1 cellular context compared by ENCODE assay signal in the genomic region with DNA sequence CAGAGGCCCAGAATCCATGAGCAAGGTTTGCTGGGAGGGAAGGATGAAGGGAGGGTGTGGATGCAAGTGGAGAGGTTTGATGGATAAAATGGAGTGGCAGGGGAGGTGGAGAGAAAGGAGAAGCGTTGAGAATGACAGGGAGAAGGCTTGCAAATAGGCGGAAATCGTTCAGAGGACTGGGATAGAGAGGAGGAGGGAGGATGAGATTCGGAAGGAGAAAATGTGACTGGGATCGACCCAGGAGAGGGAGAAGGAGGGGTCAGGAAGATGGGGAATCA.
TF ChIP-seq lines count a peak whose summit lies in the region.

No MANE protein-coding gene starts in this region.

TF ChIP-seq in GM23338, 12 proteins besides CTCF, POLR2A, EP300 and RAD21 (continued from another document):
- TF ChIP-seq ZNF462 (CRISPR knock-in tag; IDR thresholded peaks at IDR 0.05) (no peak), ZNF114 (CRISPR knock-in tag; IDR thresholded peaks at IDR 0.05) (no peak), CREB1 (CRISPR knock-in tag; IDR thresholded peaks at IDR 0.05; ENCODE audit: low read depth) (no peak), ZNF331 (CRISPR knock-in tag; IDR thresholded peaks at IDR 0.05; ENCODE audit: low read depth) (no peak), POLR2AphosphoS5 (IDR thresholded peaks at IDR 0.05; ENCODE audit: low read depth) (no peak), EZH2phosphoT487 (IDR thresholded peaks at IDR 0.05; ENCODE audit: unreplicated experiment) (no peak)
